In the genomic region with DNA sequence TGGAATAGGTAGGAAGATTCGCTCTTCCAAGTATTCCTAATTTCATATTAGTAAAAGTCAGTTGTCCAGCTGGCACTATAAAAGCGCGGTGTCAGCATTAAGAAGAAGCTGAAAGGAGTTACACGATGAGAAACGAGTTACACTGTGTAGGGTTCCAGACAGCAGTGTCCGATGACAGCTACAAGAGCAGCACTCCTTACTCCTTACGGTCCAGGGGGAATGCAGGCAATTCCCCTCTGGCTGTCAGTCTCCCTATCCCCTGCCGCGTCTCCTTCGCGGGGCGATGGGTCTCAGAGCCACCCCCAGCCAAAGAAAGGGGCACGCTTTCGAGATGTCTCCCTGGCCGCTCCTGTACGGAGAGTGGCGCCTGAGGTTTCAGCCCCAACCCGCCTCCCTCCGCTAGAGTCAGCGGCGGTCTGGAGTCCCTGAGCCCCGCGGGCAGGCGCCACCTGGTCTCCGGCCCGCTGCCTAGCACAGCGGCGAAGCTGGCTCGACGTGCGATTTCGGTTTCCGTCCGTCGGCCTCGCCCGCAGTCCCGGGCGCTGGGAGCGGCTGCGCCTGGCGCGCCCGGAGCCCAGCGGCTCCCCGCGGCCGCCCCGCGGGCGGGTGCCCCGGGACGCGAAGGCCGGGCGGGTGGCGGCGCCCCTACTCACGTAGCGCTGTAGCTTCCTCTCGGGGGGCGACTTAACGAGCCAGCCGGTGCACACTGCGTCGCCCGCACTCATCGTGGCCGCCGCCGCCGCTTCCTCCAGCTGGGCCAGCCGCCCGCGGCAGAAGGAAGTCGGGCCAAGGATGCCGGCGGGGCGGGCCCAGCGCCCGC, we compare ENCODE assay signal across 8 cellular contexts. TPM values are rescaled to one million over a fixed set of nuclear protein-coding genes. Genes with fewer than 3 reads are reported as not detected.
A peak's percentile ranks its signal among the peaks of the same experiment; 100 is the strongest.
DNase-seq lines count a peak whose midpoint lies in the region; ATAC-seq and TF ChIP-seq lines count a peak whose summit lies in the region.

A gene with protein sequence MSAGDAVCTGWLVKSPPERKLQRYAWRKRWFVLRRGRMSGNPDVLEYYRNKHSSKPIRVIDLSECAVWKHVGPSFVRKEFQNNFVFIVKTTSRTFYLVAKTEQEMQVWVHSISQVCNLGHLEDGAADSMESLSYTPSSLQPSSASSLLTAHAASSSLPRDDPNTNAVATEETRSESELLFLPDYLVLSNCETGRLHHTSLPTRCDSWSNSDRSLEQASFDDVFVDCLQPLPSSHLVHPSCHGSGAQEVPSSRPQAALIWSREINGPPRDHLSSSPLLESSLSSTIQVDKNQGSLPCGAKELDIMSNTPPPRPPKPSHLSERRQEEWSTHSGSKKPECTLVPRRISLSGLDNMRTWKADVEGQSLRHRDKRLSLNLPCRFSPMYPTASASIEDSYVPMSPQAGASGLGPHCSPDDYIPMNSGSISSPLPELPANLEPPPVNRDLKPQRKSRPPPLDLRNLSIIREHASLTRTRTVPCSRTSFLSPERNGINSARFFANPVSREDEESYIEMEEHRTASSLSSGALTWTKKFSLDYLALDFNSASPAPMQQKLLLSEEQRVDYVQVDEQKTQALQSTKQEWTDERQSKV (minus strand): TSS at position 777 of the 820 bp plus-strand sequence. CDS start 52 bp downstream, at position 725.

- peak within 1 kb of the TSS; percentile 40 to 92 (median 72) for H3K27ac Mint-ChIP-seq in naive thymus-derived CD8-positive, alpha-beta T cell

- 17% methylated on average over 12 of the region's 81 CpGs; no CpG with 5 or more reads in 1 of the 2 donors for WGBS in esophagus squamous epithelium, 2 donors

- H3K9me3 Mint-ChIP-seq in naive thymus-derived CD8-positive, alpha-beta T cell = peaks cover 0 to under 1% (median 0%) of the 10 kb centered on the region in 9 donors

- H3K9me3 ChIP-seq in esophagus squamous epithelium = no peaks in the 10 kb centered on the region

- no peak for TF ChIP-seq CTCF in esophagus squamous epithelium (IDR thresholded peaks at IDR 0.05)

- H3K4me3 ChIP-seq in esophagus squamous epithelium = peak within 1 kb of the TSS; percentile 29 to 71 (median 46)

- intact Hi-C loops in esophagus squamous epithelium (cut with DNase I) = no loop called here

- H3K27me3 ChIP-seq in esophagus squamous epithelium = peaks cover 0 to 28% (median 0%) of the 10 kb centered on the region in 4 donors

- TF ChIP-seq POLR2A in esophagus squamous epithelium (IDR thresholded peaks at IDR 0.05) = no peak

- peaks cover 0 to 38% (median 14%) of the 10 kb centered on the region in 4 donors for H3K4me1 Mint-ChIP-seq in naive thymus-derived CD8-positive, alpha-beta T cell

- H3K36me3 ChIP-seq in esophagus squamous epithelium = no peaks in the 10 kb centered on the region

- POLR2A ChIA-PET in naive thymus-derived CD8-positive, alpha-beta T cell (lab: Charles Lee) = interaction anchor here (0.9 to 3.1 kb wide), 6 partner anchors 9 to 31 kb away, joined by 3 to 43 read pairs (median 7); a partner anchor contains a TSS

- peak; percentile 27 for DNase-seq in EH (ENCODE audit: low read depth)
- peak; percentile 66 for DNase-seq in NAMALWA (ENCODE audit: low spot score)
- DNase-seq in activated CD8-positive, alpha-beta memory T cell treated with anti-CD3 and anti-CD28 coated beads, Interleukin-2, amount 50 U/mL, for 48 hours = peak; percentile 64
- DNase-seq in esophagus squamous epithelium (lab: John Stamatoyannopoulos, UW) = no peak
- peak in 9 of 10 donors; percentile 13 to 73 (median 38) for DNase-seq in naive thymus-derived CD8-positive, alpha-beta T cell
- DNase-seq in cortex of kidney (lab: John Stamatoyannopoulos, UW) = no peak
- no peak for DNase-seq in T1000 (lab: John Stamatoyannopoulos, UW)

- peak; percentile 66 for ATAC-seq in GM21619 (IDR thresholded peaks at IDR 0.05; ENCODE audit: unreplicated experiment)
- peak; percentile 66 to 74 for ATAC-seq in naive thymus-derived CD8-positive, alpha-beta T cell

- H3K27me3 Mint-ChIP-seq in naive thymus-derived CD8-positive, alpha-beta T cell = no peaks in the 10 kb centered on the region

- peaks cover 0 to 13% (median 6%) of the 10 kb centered on the region in 3 donors for H3K4me1 ChIP-seq in esophagus squamous epithelium

- peak within 1 kb of the TSS; percentile 72 to 87 (median 80) for H3K4me3 Mint-ChIP-seq in naive thymus-derived CD8-positive, alpha-beta T cell

- peaks cover 0 to 3% (median 0%) of the 10 kb centered on the region in 3 donors for H3K36me3 Mint-ChIP-seq in naive thymus-derived CD8-positive, alpha-beta T cell

- peak within 1 kb of the TSS; percentile 66 to 86 (median 74) for H3K27ac ChIP-seq in esophagus squamous epithelium

RNA-seq across cellular contexts. Expression of the gene that starts here (rescaled TPM):
- total RNA-seq in esophagus squamous epithelium = 1 to 10 TPM in 3 of 4 donors, under 1 TPM in 1; 0.61 to 4.4 (median 1.8) TPM
- total RNA-seq in naive thymus-derived CD8-positive, alpha-beta T cell = 1 to 10 TPM; 9.9 to 10.0 TPM
- polyA plus RNA-seq in naive thymus-derived CD8-positive, alpha-beta T cell = 1 to 10 TPM in 2 of 3 donors, under 1 TPM in 1; 0.77 to 5.2 (median 1.2) TPM

Comparison
In these comparisons a context has a peak if more than half of its experiments do, and no peak if none do; other contexts are left out.
1. DNase-seq: peak in EH (single experiment), NAMALWA (single experiment), activated CD8-positive, alpha-beta memory T cell treated with anti-CD3 and anti-CD28 coated beads, Interleukin-2, amount 50 U/mL, for 48 hours (single experiment) and naive thymus-derived CD8-positive, alpha-beta T cell (9 of 10); none in esophagus squamous epithelium (single experiment), cortex of kidney (single experiment) and T1000 (single experiment).